In genomic region chr16:66605177-66605999, GRCh38 we compare ENCODE assay signal across 1 cellular context.
TF ChIP-seq lines count a peak whose summit lies in the region.

No MANE protein-coding gene starts in this region.

TF ChIP-seq in HEK293, 187 proteins besides CTCF, POLR2A, EP300 and RAD21 (continued from another document and continues in another):
- TF ChIP-seq ZNF513 (tag by site-specific recombination; IDR thresholded peaks at IDR 0.05) (no peak), ZEB2 (tag by site-specific recombination; IDR thresholded peaks at IDR 0.05) (0 out of 2 replicates have a peak, but pooled peaks have one; percentile 50), HOXA7 (CRISPR knock-in tag; IDR thresholded peaks at IDR 0.05; ENCODE audit: borderline replicate concordance) (no peak), ZNF544 (tag by site-specific recombination; IDR thresholded peaks at IDR 0.05) (no peak), ZNF18 (tag by site-specific recombination; IDR thresholded peaks at IDR 0.05) (no peak), ZNF558 (tag by site-specific recombination; IDR thresholded peaks at IDR 0.05) (no peak), ZNF843 (tag by site-specific recombination; IDR thresholded peaks at IDR 0.05) (no peak), YY1 (tag by site-specific recombination; IDR thresholded peaks at IDR 0.05) (no peak), ZFP69B (tag by site-specific recombination; IDR thresholded peaks at IDR 0.05) (no peak), ZNF148 (tag by site-specific recombination; IDR thresholded peaks at IDR 0.05; ENCODE audit: borderline replicate concordance) (no peak), KLF9 (tag by site-specific recombination; IDR thresholded peaks at IDR 0.05; ENCODE audit: low read depth) (peak; percentile 59; the same call in 1 of the 2 replicates), ZNF610 (tag by site-specific recombination; IDR thresholded peaks at IDR 0.05; ENCODE audit: borderline replicate concordance) (no peak), ZSCAN30 (tag by site-specific recombination; IDR thresholded peaks at IDR 0.05) (0 out of 2 replicates have a peak, but pooled peaks have one; percentile 10), YY2 (tag by site-specific recombination; IDR thresholded peaks at IDR 0.05) (no peak), ZNF248 (tag by site-specific recombination; IDR thresholded peaks at IDR 0.05) (no peak), ZNF416 (tag by site-specific recombination; IDR thresholded peaks at IDR 0.05) (no peak), ZNF548 (tag by site-specific recombination; IDR thresholded peaks at IDR 0.05) (no peak), ZBTB6 (tag by site-specific recombination; IDR thresholded peaks at IDR 0.05) (no peak), PRDM2 (tag by site-specific recombination; IDR thresholded peaks at IDR 0.05; ENCODE audit: borderline replicate concordance) (no peak), ZNF596 (tag by site-specific recombination; IDR thresholded peaks at IDR 0.05) (no peak), ZSCAN18 (tag by site-specific recombination; IDR thresholded peaks at IDR 0.05) (no peak), ZNF2 (tag by site-specific recombination; IDR thresholded peaks at IDR 0.05) (no peak), ZNF132 (tag by site-specific recombination; IDR thresholded peaks at IDR 0.05; ENCODE audit: borderline replicate concordance) (no peak), ZNF571 (tag by site-specific recombination; IDR thresholded peaks at IDR 0.05) (no peak), KLF1 (tag by site-specific recombination; IDR thresholded peaks at IDR 0.05) (0 out of 2 replicates have a peak, but pooled peaks have one; percentile 47), ZNF274 (IDR thresholded peaks at IDR 0.05; ENCODE audit: low read length) (no peak), ZNF274 (tag by site-specific recombination; IDR thresholded peaks at IDR 0.05; ENCODE audit: borderline replicate concordance) (no peak), TCF7L2 (IDR thresholded peaks at IDR 0.05; ENCODE audit: borderline replicate concordance, low read depth, low read length) (no peak), GFI1B (tag by site-specific recombination; IDR thresholded peaks at IDR 0.05) (no peak), ZNF530 (tag by site-specific recombination; IDR thresholded peaks at IDR 0.05; ENCODE audit: low read depth) (no peak), ZNF140 (tag by site-specific recombination; IDR thresholded peaks at IDR 0.05) (no peak), ZNF626 (tag by site-specific recombination; IDR thresholded peaks at IDR 0.05) (no peak), PRDM10 (tag by site-specific recombination; IDR thresholded peaks at IDR 0.05) (peak; percentile 76), ZNF654 (tag by site-specific recombination; IDR thresholded peaks at IDR 0.05; ENCODE audit: low read depth) (no peak), ZNF19 (tag by site-specific recombination; IDR thresholded peaks at IDR 0.05; ENCODE audit: low read depth) (no peak), ZNF670 (tag by site-specific recombination; IDR thresholded peaks at IDR 0.05; ENCODE audit: low read depth) (no peak), ZNF37A (tag by site-specific recombination; IDR thresholded peaks at IDR 0.05) (no peak), SETDB1 (IDR thresholded peaks at IDR 0.05; ENCODE audit: insufficient read length, low read length) (no peak), PATZ1 (tag by site-specific recombination; IDR thresholded peaks at IDR 0.05) (peak; percentile 52), ZSCAN5A (tag by site-specific recombination; IDR thresholded peaks at IDR 0.05) (no peak)
